In the genomic region with DNA sequence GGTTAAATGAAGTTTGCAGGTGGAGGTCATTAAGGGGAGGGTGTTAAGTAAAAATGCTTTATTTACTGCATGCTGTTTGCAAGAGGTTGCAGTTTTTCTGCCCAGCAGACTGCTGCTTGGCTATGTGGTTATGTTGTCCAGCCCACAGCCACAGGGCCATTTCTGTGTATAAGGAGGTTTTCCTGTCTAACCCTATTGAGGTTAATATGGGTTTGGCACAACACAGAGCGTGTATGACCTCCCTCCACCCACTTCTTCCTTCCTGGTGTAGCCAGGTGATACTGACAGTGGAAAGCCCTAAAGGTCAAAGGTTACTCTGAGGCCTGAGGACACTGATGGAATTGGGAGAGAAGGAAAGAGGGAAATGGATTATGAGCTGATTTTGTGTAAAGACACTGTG, we compare ENCODE assay signal across 17 cellular contexts.
DNase-seq lines count a peak whose midpoint lies in the region; ATAC-seq and TF ChIP-seq lines count a peak whose summit lies in the region.
"Had no signal": no experiment of that assay in that cellular context is flagged by ENCODE, and none has a peak within 500 bp of the region (broad histone marks: within the 10 kb centered on the region; RNA-seq: fewer than 3 reads in every experiment).

No MANE protein-coding gene starts in this region.

- no peak for TF ChIP-seq POLR2A in stomach (IDR thresholded peaks at IDR 0.05)

- peak overlapping the region in 8 of 11 experiments; percentile 6 to 29 (median 17); a peak in 11 of 22 replicates for H3K4me2 ChIP-seq in BLaER1 treated with 17β-estradiol and CSF1 and Interleukin-3, amounts not matched to agents 10 nM and 100 nM
- H3K4me2 ChIP-seq: GM23338 had no signal

- CTCF ChIA-PET in activated CD8-positive, alpha-beta T cell treated with anti-CD3 and anti-CD28 coated beads for 36 hours (lab: Charles Lee) = interaction anchor here (0.9 to 1.2 kb wide), 2 partner anchors 17 to 296 kb away, joined by 3 read pairs; no protein-coding TSS in a partner anchor
- CTCF ChIA-PET in activated CD8-positive, alpha-beta T cell treated with anti-CD3 and anti-CD28 coated beads, Interleukin-2, amount 10 ng/mL, durations not matched to agents 7 days and 5 days (lab: Charles Lee) = interaction anchor here (0.8 kb wide), 1 partner anchor 10 kb away, joined by 3 read pairs; no protein-coding TSS in a partner anchor

- POLR2A ChIA-PET in activated CD8-positive, alpha-beta T cell treated with anti-CD3 and anti-CD28 coated beads for 36 hours (lab: Charles Lee) = no interaction called here
- POLR2A ChIA-PET in activated CD8-positive, alpha-beta T cell treated with anti-CD3 and anti-CD28 coated beads, Interleukin-2, amount 10 ng/mL, durations not matched to agents 7 days and 5 days (lab: Charles Lee) = interaction anchor here (0.6 kb wide), 1 partner anchor 91 kb away, joined by 3 read pairs; no protein-coding TSS in a partner anchor

- no peak overlapping the region for H3K27ac Mint-ChIP-seq in activated CD8-positive, alpha-beta T cell treated with anti-CD3 and anti-CD28 coated beads for 36 hours
- no peak overlapping the region for H3K27ac Mint-ChIP-seq in activated CD8-positive, alpha-beta T cell treated with anti-CD3 and anti-CD28 coated beads, Interleukin-2, amount 10 ng/mL, durations not matched to agents 7 days and 5 days
- peak overlapping the region in 1 of 6 donors; percentile 62 for H3K27ac Mint-ChIP-seq in immature natural killer cell
- H3K27ac Mint-ChIP-seq in stimulated activated effector memory CD8-positive, alpha-beta T cell treated with anti-CD3 and anti-CD28 coated beads, Interleukin-12 subunit alpha, Interleukin-12 subunit beta, amount 100 ng/mL, for 72 hours = no peak overlapping the region
- H3K27ac Mint-ChIP-seq: CD4-positive, alpha-beta memory T cell; GM23338 had no signal

- no peak overlapping the region for H3K4me3 Mint-ChIP-seq in activated CD8-positive, alpha-beta T cell treated with anti-CD3 and anti-CD28 coated beads for 36 hours
- no peak overlapping the region for H3K4me3 Mint-ChIP-seq in activated CD8-positive, alpha-beta T cell treated with anti-CD3 and anti-CD28 coated beads, Interleukin-2, amount 10 ng/mL, durations not matched to agents 7 days and 5 days
- H3K4me3 Mint-ChIP-seq in immature natural killer cell = peak overlapping the region; percentile 0 to 53 (median 47)
- H3K4me3 Mint-ChIP-seq in stimulated activated effector memory CD8-positive, alpha-beta T cell treated with anti-CD3 and anti-CD28 coated beads, Interleukin-12 subunit alpha, Interleukin-12 subunit beta, amount 100 ng/mL, for 72 hours = no peak overlapping the region
- H3K4me3 Mint-ChIP-seq: GM23338 had no signal

- H4K20me1 ChIP-seq in BLaER1 treated with 17β-estradiol and CSF1 and Interleukin-3, amounts not matched to agents 10 nM and 100 nM = peaks cover 0 to 66% (median 18%) of the 10 kb centered on the region in 11 experiments; a peak in 10 of 22 replicates

- no peaks in the 10 kb centered on the region for H3K36me3 ChIP-seq in BLaER1 treated with 17β-estradiol and CSF1 and Interleukin-3, amounts not matched to agents 10 nM and 100 nM
- H3K36me3 ChIP-seq in stomach = no peaks in the 10 kb centered on the region

- intact Hi-C loops in activated CD8-positive, alpha-beta T cell treated with anti-CD3 and anti-CD28 coated beads for 36 hours (cut with micrococcal nuclease) = no loop called here
- intact Hi-C loops in stomach (cut with DNase I; ENCODE audit: low total_unique reads) = no loop called here

- no peak overlapping the region for H3K4me3 ChIP-seq in BLaER1 treated with 17β-estradiol and CSF1 and Interleukin-3, amounts not matched to agents 10 nM and 100 nM
- H3K4me3 ChIP-seq in stomach = no peak overlapping the region
- H3K4me3 ChIP-seq: GM23338 had no signal

- WGBS in stomach, 5 donors = 48 to 79% (median 65%) methylated on average over 1 of the region's 1 CpG

- H3K4me1 Mint-ChIP-seq in activated CD8-positive, alpha-beta T cell treated with anti-CD3 and anti-CD28 coated beads for 36 hours (ENCODE audit: low read depth) = peaks cover 18% of the 10 kb centered on the region
- H3K4me1 Mint-ChIP-seq in activated CD8-positive, alpha-beta T cell treated with anti-CD3 and anti-CD28 coated beads, Interleukin-2, amount 10 ng/mL, durations not matched to agents 7 days and 5 days (ENCODE audit: low read depth) = peaks cover 16% of the 10 kb centered on the region
- H3K4me1 Mint-ChIP-seq in immature natural killer cell = peaks cover 24 to 28% of the 10 kb centered on the region in 2 donors
- peaks cover 39% of the 10 kb centered on the region for H3K4me1 Mint-ChIP-seq in stimulated activated effector memory CD8-positive, alpha-beta T cell treated with anti-CD3 and anti-CD28 coated beads, Interleukin-12 subunit alpha, Interleukin-12 subunit beta, amount 100 ng/mL, for 72 hours

- peak; percentile 7 for DNase-seq in activated CD8-positive, alpha-beta T cell treated with anti-CD3 and anti-CD28 coated beads for 36 hours
- no peak for DNase-seq in activated CD8-positive, alpha-beta T cell treated with anti-CD3 and anti-CD28 coated beads, Interleukin-2, amount 10 ng/mL, durations not matched to agents 7 days and 5 days
- DNase-seq in immature natural killer cell (peak; percentile 28 to 41 (median 36)), stomach (no peak), SHP77 (lab: John Stamatoyannopoulos, UW) (no peak)
- no peak for DNase-seq in stimulated activated effector memory CD8-positive, alpha-beta T cell treated with anti-CD3 and anti-CD28 coated beads, Interleukin-12 subunit alpha, Interleukin-12 subunit beta, amount 100 ng/mL, for 72 hours (ENCODE audit: low spot score in 2 of 2)
- DNase-seq: 8988T; CD4-positive, alpha-beta memory T cell; COR-L47; DMS153; DMS79 treated with DMSO at 0.1 percent for 48 hours; EL; H7 had no signal

- ATAC-seq in activated CD8-positive, alpha-beta T cell treated with anti-CD3 and anti-CD28 coated beads for 36 hours = peak; percentile 34
- ATAC-seq in activated CD8-positive, alpha-beta T cell treated with anti-CD3 and anti-CD28 coated beads, Interleukin-2, amount 10 ng/mL, durations not matched to agents 7 days and 5 days = no peak
- ATAC-seq in stimulated activated effector memory CD8-positive, alpha-beta T cell treated with anti-CD3 and anti-CD28 coated beads, Interleukin-12 subunit alpha, Interleukin-12 subunit beta, amount 100 ng/mL, for 72 hours = peak; percentile 56
- ATAC-seq: GM23338 had no signal

- TF ChIP-seq CTCF in activated CD8-positive, alpha-beta T cell treated with anti-CD3 and anti-CD28 coated beads for 36 hours (IDR thresholded peaks at IDR 0.05) = no peak
- TF ChIP-seq CTCF in stomach (IDR thresholded peaks at IDR 0.05) = no peak

- TF ChIP-seq EP300 in stomach (IDR thresholded peaks at IDR 0.05) = no peak

- no peaks in the 10 kb centered on the region for H3K27me3 Mint-ChIP-seq in activated CD8-positive, alpha-beta T cell treated with anti-CD3 and anti-CD28 coated beads for 36 hours
- no peaks in the 10 kb centered on the region for H3K27me3 Mint-ChIP-seq in activated CD8-positive, alpha-beta T cell treated with anti-CD3 and anti-CD28 coated beads, Interleukin-2, amount 10 ng/mL, durations not matched to agents 7 days and 5 days (ENCODE audit: low read depth)
- peaks cover 4 to 10% (median 9%) of the 10 kb centered on the region in 3 donors for H3K27me3 Mint-ChIP-seq in immature natural killer cell (ENCODE audit: low read depth in 3 of 3)
- H3K27me3 Mint-ChIP-seq: CD4-positive, alpha-beta memory T cell had no signal

- H3K27me3 ChIP-seq in BLaER1 treated with 17β-estradiol and CSF1 and Interleukin-3, amounts not matched to agents 10 nM and 100 nM = no peaks in the 10 kb centered on the region
- H3K27me3 ChIP-seq in stomach = no peaks in the 10 kb centered on the region

- peaks cover 7% of the 10 kb centered on the region for H3K36me3 Mint-ChIP-seq in activated CD8-positive, alpha-beta T cell treated with anti-CD3 and anti-CD28 coated beads for 36 hours (ENCODE audit: low read depth)
- no peaks in the 10 kb centered on the region for H3K36me3 Mint-ChIP-seq in activated CD8-positive, alpha-beta T cell treated with anti-CD3 and anti-CD28 coated beads, Interleukin-2, amount 10 ng/mL, durations not matched to agents 7 days and 5 days (ENCODE audit: low read depth)
- peaks cover 0 to 3% (median 0%) of the 10 kb centered on the region in 3 donors for H3K36me3 Mint-ChIP-seq in immature natural killer cell
- no peaks in the 10 kb centered on the region for H3K36me3 Mint-ChIP-seq in stimulated activated effector memory CD8-positive, alpha-beta T cell treated with anti-CD3 and anti-CD28 coated beads, Interleukin-12 subunit alpha, Interleukin-12 subunit beta, amount 100 ng/mL, for 72 hours

- no peak overlapping the region for H3K27ac ChIP-seq in BLaER1 treated with 17β-estradiol and CSF1 and Interleukin-3, amounts not matched to agents 10 nM and 100 nM
- H3K27ac ChIP-seq in stomach = no peak overlapping the region
- H3K27ac ChIP-seq: C4-2B, HL-60 had no signal

- no peaks in the 10 kb centered on the region for H3K9me3 Mint-ChIP-seq in activated CD8-positive, alpha-beta T cell treated with anti-CD3 and anti-CD28 coated beads for 36 hours
- H3K9me3 Mint-ChIP-seq in activated CD8-positive, alpha-beta T cell treated with anti-CD3 and anti-CD28 coated beads, Interleukin-2, amount 10 ng/mL, durations not matched to agents 7 days and 5 days (ENCODE audit: insufficient read depth) = no peaks in the 10 kb centered on the region
- peaks cover 0 to 4% (median 0%) of the 10 kb centered on the region in 6 donors for H3K9me3 Mint-ChIP-seq in immature natural killer cell
- H3K9me3 Mint-ChIP-seq in stimulated activated effector memory CD8-positive, alpha-beta T cell treated with anti-CD3 and anti-CD28 coated beads, Interleukin-12 subunit alpha, Interleukin-12 subunit beta, amount 100 ng/mL, for 72 hours = peaks cover 3% of the 10 kb centered on the region

- no peak overlapping the region for H3K9ac ChIP-seq in BLaER1 treated with 17β-estradiol and CSF1 and Interleukin-3, amounts not matched to agents 10 nM and 100 nM

- peaks cover 0 to 3% (median 1%) of the 10 kb centered on the region in 11 experiments; a peak in 8 of 22 replicates for H3K9me3 ChIP-seq in BLaER1 treated with 17β-estradiol and CSF1 and Interleukin-3, amounts not matched to agents 10 nM and 100 nM (replicated peaks in 1 of 11)
- H3K9me3 ChIP-seq in stomach = peaks cover 0 to 5% (median under 1%) of the 10 kb centered on the region in 4 donors

- H3K4me1 ChIP-seq in BLaER1 treated with 17β-estradiol and CSF1 and Interleukin-3, amounts not matched to agents 10 nM and 100 nM = peaks cover 5 to 8% (median 6%) of the 10 kb centered on the region in 10 experiments; a peak in 15 of 20 replicates
- H3K4me1 ChIP-seq in stomach = peaks cover 0 to 8% (median 0%) of the 10 kb centered on the region in 4 donors

Comparison
In these comparisons a context has a peak if more than half of its experiments do, and no peak if none do; other contexts are left out.
1. DNase-seq: peak in activated CD8-positive, alpha-beta T cell treated with anti-CD3 and anti-CD28 coated beads for 36 hours (single experiment) and immature natural killer cell (3 of 3); none in activated CD8-positive, alpha-beta T cell treated with anti-CD3 and anti-CD28 coated beads, Interleukin-2, amount 10 ng/mL, durations not matched to agents 7 days and 5 days (single experiment), stimulated activated effector memory CD8-positive, alpha-beta T cell treated with anti-CD3 and anti-CD28 coated beads, Interleukin-12 subunit alpha, Interleukin-12 subunit beta, amount 100 ng/mL, for 72 hours (0 of 2), stomach (single experiment) and SHP77 (0 of 2).
2. H3K4me3 Mint-ChIP-seq: peak in immature natural killer cell (5 of 5); none in activated CD8-positive, alpha-beta T cell treated with anti-CD3 and anti-CD28 coated beads for 36 hours (single experiment), activated CD8-positive, alpha-beta T cell treated with anti-CD3 and anti-CD28 coated beads, Interleukin-2, amount 10 ng/mL, durations not matched to agents 7 days and 5 days (single experiment) and stimulated activated effector memory CD8-positive, alpha-beta T cell treated with anti-CD3 and anti-CD28 coated beads, Interleukin-12 subunit alpha, Interleukin-12 subunit beta, amount 100 ng/mL, for 72 hours (single experiment).